Comparison of ENCODE assay signal across 20 cellular contexts in the genomic region with DNA sequence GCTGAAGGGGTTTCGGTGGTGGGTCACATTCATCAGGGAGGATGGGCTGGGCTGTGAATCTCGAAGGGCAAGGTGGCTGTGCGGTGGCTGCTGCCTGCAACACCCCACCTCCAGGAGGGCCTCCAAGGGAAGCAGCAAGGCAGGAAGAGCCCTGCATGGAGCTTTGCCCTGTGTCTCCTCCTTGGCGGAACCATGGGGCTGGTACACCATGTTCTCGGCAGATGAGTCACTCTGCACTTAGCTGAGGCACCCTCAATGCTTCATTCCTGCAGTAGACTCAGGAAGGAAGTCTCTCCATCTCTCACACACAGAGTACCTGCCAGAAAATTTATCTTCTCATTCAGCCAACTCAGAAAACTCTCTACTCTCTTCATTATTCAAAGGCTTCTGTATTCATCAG.
DNase-seq lines count a peak whose midpoint lies in the region; ATAC-seq, FAIRE-seq and TF ChIP-seq lines count a peak whose summit lies in the region.
"Had no signal": no experiment of that assay in that cellular context is flagged by ENCODE, and none has a peak within 500 bp of the region (broad histone marks: within the 10 kb centered on the region; RNA-seq: fewer than 3 reads in every experiment).

No MANE protein-coding gene starts in this region.

- peaks cover 0 to 4% (median 0%) of the 10 kb centered on the region in 5 experiments for H3K9me3 Mint-ChIP-seq in brain

- no peak for TF ChIP-seq CTCF in brain (conservative IDR thresholded peaks at IDR 0.05)

- H3K27me3 ChIP-seq in small intestine (ENCODE audit: control insufficient read depth in 2 of 2, insufficient read depth in 2 of 2, low read length in 2 of 2) = no peaks in the 10 kb centered on the region
- H3K27me3 ChIP-seq: BLaER1 treated with 17β-estradiol and CSF1 and Interleukin-3, amounts not matched to agents 10 nM and 100 nM had no signal

- intact Hi-C loops in head of caudate nucleus (cut with DNase I) = no loop called here

- no peak overlapping the region for H3K4me3 ChIP-seq in small intestine (ENCODE audit: low read depth in 1 of 2, low read length in 2 of 2)
- H3K4me3 ChIP-seq: BLaER1 treated with 17β-estradiol and CSF1 and Interleukin-3, amounts not matched to agents 10 nM and 100 nM had no signal

- H3K27ac ChIP-seq in small intestine (ENCODE audit: low read depth in 1 of 2, low read length in 1 of 2) = no peak overlapping the region
- H3K27ac ChIP-seq: BLaER1 treated with 17β-estradiol and CSF1 and Interleukin-3, amounts not matched to agents 10 nM and 100 nM; HL-60 had no signal

- DNase-seq in NCI-H226 (peak; percentile 14), head of caudate nucleus (peak; percentile 30 to 87 (median 68)), putamen (ENCODE audit: low spot score) (peak; percentile 38), small intestine (no peak), NCI-H524 (lab: John Stamatoyannopoulos, UW) (no peak)
- DNase-seq: CD8-positive, alpha-beta memory T cell; H7; HFFc6; Kasumi-1; MM.1S; NCI-H1436 treated with DMSO at 0.1 percent for 48 hours; NCI-H2029 treated with DMSO at 0.1 percent for 48 hours; OCI-M1; SHP77; SK-N-SH had no signal

- H3K4me1 ChIP-seq in small intestine (ENCODE audit: control insufficient read depth in 2 of 2, insufficient read depth in 1 of 2, low read depth in 1 of 2, low read length in 1 of 2) = no peaks in the 10 kb centered on the region
- H3K4me1 ChIP-seq: BLaER1 treated with 17β-estradiol and CSF1 and Interleukin-3, amounts not matched to agents 10 nM and 100 nM had no signal

- no peaks in the 10 kb centered on the region for H3K36me3 ChIP-seq in small intestine (ENCODE audit: control insufficient read depth in 2 of 2, insufficient read depth in 2 of 2, low read length in 2 of 2)
- H3K36me3 ChIP-seq: BLaER1 treated with 17β-estradiol and CSF1 and Interleukin-3, amounts not matched to agents 10 nM and 100 nM had no signal

- H3K27ac Mint-ChIP-seq in brain = peak overlapping the region in 4 of 5 experiments; percentile 60 to 94 (median 82)
- H3K27ac Mint-ChIP-seq: CD8-positive, alpha-beta memory T cell; HFFc6 had no signal

- no peak for FAIRE-seq in small intestine (lab: Jason Lieb, UNC)
- FAIRE-seq: G401.6 had no signal

- peaks cover 4% of the 10 kb centered on the region for H3K27me3 Mint-ChIP-seq in brain

- H3K36me3 Mint-ChIP-seq in brain = no peaks in the 10 kb centered on the region
- H3K36me3 Mint-ChIP-seq: CD8-positive, alpha-beta memory T cell had no signal

- no peaks in the 10 kb centered on the region for H3K9me3 ChIP-seq in small intestine (ENCODE audit: control insufficient read depth, low read depth)
- H3K9me3 ChIP-seq: BLaER1 treated with 17β-estradiol and CSF1 and Interleukin-3, amounts not matched to agents 10 nM and 100 nM; SK-N-SH had no signal

- WGBS in small intestine, 3 donors = 71 to 83% (median 81%) methylated on average over 5 of the region's 5 CpGs

- H3K4me1 Mint-ChIP-seq in brain = peaks cover 61% of the 10 kb centered on the region
- H3K4me1 Mint-ChIP-seq: CD8-positive, alpha-beta memory T cell had no signal

- ATAC-seq in HG03159 (IDR thresholded peaks at IDR 0.05; ENCODE audit: unreplicated experiment) = no peak

- no peak overlapping the region for H3K4me3 Mint-ChIP-seq in brain
- H3K4me3 Mint-ChIP-seq: CD8-positive, alpha-beta memory T cell; HFFc6 had no signal

Comparison
In these comparisons a context has a peak if more than half of its experiments do, and no peak if none do; other contexts are left out.
1. DNase-seq: peak in NCI-H226 (single experiment), head of caudate nucleus (42 of 42) and putamen (single experiment); none in small intestine (single experiment) and NCI-H524 (0 of 2).